In genomic region chr15:85361306-85361705, GRCh38 we compare ENCODE assay signal across 1 cellular context.
TF ChIP-seq lines count a peak whose summit lies in the region.

No MANE protein-coding gene starts in this region.

TF ChIP-seq in GM23338, 12 proteins besides CTCF, POLR2A, EP300 and RAD21 (continued from another document):
- TF ChIP-seq ZNF462 (CRISPR knock-in tag; IDR thresholded peaks at IDR 0.05) (no peak), CREB1 (CRISPR knock-in tag; IDR thresholded peaks at IDR 0.05; ENCODE audit: low read depth) (no peak)
